ENCODE assay signal across 16 cellular contexts in genomic region chr17:18980682-18981384, GRCh38. TPM values are rescaled to one million over a fixed set of nuclear protein-coding genes. Genes with fewer than 3 reads are reported as not detected.
A peak's percentile ranks its signal among the peaks of the same experiment; 100 is the strongest.
DNase-seq lines count a peak whose midpoint lies in the region; TF ChIP-seq lines count a peak whose summit lies in the region.
"Had no signal": no experiment of that assay in that cellular context is flagged by ENCODE, and none has a peak within 500 bp of the region (broad histone marks: within the 10 kb centered on the region; RNA-seq: fewer than 3 reads in every experiment).

No MANE protein-coding gene starts in this region.

- H3K4me1 Mint-ChIP-seq in nephron progenitor cell (peaks cover 31% of the 10 kb centered on the region), immature natural killer cell (peaks cover 0 to under 1% of the 10 kb centered on the region in 2 donors)

- H3K4me3 Mint-ChIP-seq in nephron progenitor cell: no peak overlapping the region
- no peak overlapping the region for H3K4me3 Mint-ChIP-seq in immature natural killer cell
- H3K4me3 Mint-ChIP-seq: activated T-cell treated with anti-CD3 and anti-CD28 coated beads, Interleukin-2, amount 50 U/mL, for 72 hours; brain had no signal

- H3K27me3 Mint-ChIP-seq in nephron progenitor cell (ENCODE audit: low read depth, poor library complexity): peaks cover 5% of the 10 kb centered on the region
- peaks cover 0 to 2% (median 2%) of the 10 kb centered on the region in 3 donors for H3K27me3 Mint-ChIP-seq in immature natural killer cell (ENCODE audit: low read depth in 3 of 3)

- H3K4me3 ChIP-seq in choroid plexus epithelial cell (ENCODE audit: low read depth, low read length): no peak overlapping the region
- H3K4me3 ChIP-seq: lower lobe of right lung had no signal

- H3K27ac Mint-ChIP-seq in nephron progenitor cell (peak overlapping the region; percentile 54), immature natural killer cell (no peak overlapping the region)
- H3K27ac Mint-ChIP-seq: activated T-cell treated with anti-CD3 and anti-CD28 coated beads, Interleukin-2, amount 50 U/mL, for 72 hours had no signal

- peak; percentile 29 for DNase-seq in AG08395 (ENCODE audit: low spot score)
- DNase-seq in HuH-7 (ENCODE audit: low spot score): peak; percentile 36
- DNase-seq in choroid plexus epithelial cell (ENCODE audit: low read depth): peak; percentile 69
- DNase-seq in nephron progenitor cell: peak; percentile 37
- no peak for DNase-seq in NCI-H226
- DNase-seq in immature natural killer cell: no peak
- no peak for DNase-seq in NCI-H526 treated with DMSO at 0.1 percent for 48 hours (lab: John Stamatoyannopoulos, UW)
- no peak for DNase-seq in middle frontal gyrus (ENCODE audit: extremely low spot score, low spot score)
- DNase-seq: activated CD4-positive, alpha-beta T cell treated with anti-CD3 and anti-CD28 coated beads for 48 hours; activated T-cell treated with anti-CD3 and anti-CD28 coated beads, Interleukin-2, amount 50 U/mL, for 72 hours; DND-41; head of caudate nucleus; KG1; lower lobe of right lung; NCI-H2081 treated with DMSO at 0.1 percent for 48 hours had no signal

- no peaks in the 10 kb centered on the region for H3K36me3 Mint-ChIP-seq in nephron progenitor cell (ENCODE audit: low read depth)
- peaks cover 0 to 3% (median 0%) of the 10 kb centered on the region in 3 donors for H3K36me3 Mint-ChIP-seq in immature natural killer cell
- H3K36me3 Mint-ChIP-seq: brain had no signal

- H3K9me3 Mint-ChIP-seq in nephron progenitor cell (no peaks in the 10 kb centered on the region), immature natural killer cell (no peaks in the 10 kb centered on the region)
- H3K9me3 Mint-ChIP-seq: activated T-cell treated with anti-CD3 and anti-CD28 coated beads, Interleukin-2, amount 50 U/mL, for 72 hours; brain had no signal

- no peak for TF ChIP-seq CTCF in choroid plexus epithelial cell (conservative IDR thresholded peaks at IDR 0.05; ENCODE audit: low read depth, low read length)
- TF ChIP-seq CTCF in nephron progenitor cell (IDR thresholded peaks at IDR 0.05): no peak

RNA-seq across cellular contexts. Expression of gene FAM83G, which starts 23.7 kb away (rescaled TPM):
- 1 to 10 TPM in 2 of 3 donors, under 1 TPM in 1; 0.81 to 3.7 (median 1.9) TPM for polyA plus RNA-seq in immature natural killer cell

RNA-seq across cellular contexts. Expression of gene SLC5A10, which starts 28.9 kb away (rescaled TPM):
- not detected for polyA plus RNA-seq in immature natural killer cell

Comparison
In these comparisons a context has a peak if more than half of its experiments do, and no peak if none do; other contexts are left out.
1. DNase-seq: peak in AG08395 (single experiment), HuH-7 (single experiment), choroid plexus epithelial cell (single experiment) and nephron progenitor cell (single experiment); none in NCI-H226 (single experiment), immature natural killer cell (0 of 3), NCI-H526 treated with DMSO at 0.1 percent for 48 hours (single experiment) and middle frontal gyrus (single experiment).